Comparison of ENCODE assay signal across 8 cellular contexts in genomic region chr10:95694665-95695064, GRCh38. TPM values are rescaled to one million over a fixed set of nuclear protein-coding genes. Genes with fewer than 3 reads are reported as not detected.
DNase-seq lines count a peak whose midpoint lies in the region; ATAC-seq and TF ChIP-seq lines count a peak whose summit lies in the region.

No MANE protein-coding gene starts in this region.

- CTCF ChIA-PET in activated CD4-positive, alpha-beta memory T cell treated with anti-CD3 and anti-CD28 coated beads for 36 hours (lab: Charles Lee), result interaction anchor here (0.6 to 5.5 kb wide), 16 partner anchors 10 to 593 kb away, joined by 3 to 298 read pairs (median 5); partner anchors contain the start of genes CC2D2B and CCNJ
- CTCF ChIA-PET in activated CD4-positive, alpha-beta memory T cell treated with anti-CD3 and anti-CD28 coated beads, Interleukin-2, amount 10 ng/mL, durations not matched to agents 7 days and 5 days (lab: Charles Lee), result interaction anchor here (0.6 to 4.9 kb wide), 42 partner anchors 8 to 449 kb away, joined by 3 to 379 read pairs (median 8); partner anchors contain the start of genes ALDH18A1, CC2D2B, ENTPD1 and ZNF518A

- peaks cover 2% of the 10 kb centered on the region for H3K27me3 Mint-ChIP-seq in activated CD4-positive, alpha-beta memory T cell treated with anti-CD3 and anti-CD28 coated beads for 36 hours
- peaks cover 4% of the 10 kb centered on the region for H3K27me3 Mint-ChIP-seq in activated CD4-positive, alpha-beta memory T cell treated with anti-CD3 and anti-CD28 coated beads, Interleukin-2, amount 10 ng/mL, durations not matched to agents 7 days and 5 days
- H3K27me3 Mint-ChIP-seq in dendritic cell treated with granulocyte-macrophage colony-stimulating factor and Interleukin-4, amounts not matched to agents 40 ng/mL and 50 ng/mL, for 4 days, result no peaks in the 10 kb centered on the region
- no peaks in the 10 kb centered on the region for H3K27me3 Mint-ChIP-seq in progenitor cell of endocrine pancreas

- peaks cover 11% of the 10 kb centered on the region for H3K36me3 Mint-ChIP-seq in activated CD4-positive, alpha-beta memory T cell treated with anti-CD3 and anti-CD28 coated beads for 36 hours
- peaks cover 33% of the 10 kb centered on the region for H3K36me3 Mint-ChIP-seq in activated CD4-positive, alpha-beta memory T cell treated with anti-CD3 and anti-CD28 coated beads, Interleukin-2, amount 10 ng/mL, durations not matched to agents 7 days and 5 days (ENCODE audit: low read depth)
- peaks cover 48% of the 10 kb centered on the region for H3K36me3 Mint-ChIP-seq in dendritic cell treated with granulocyte-macrophage colony-stimulating factor and Interleukin-4, amounts not matched to agents 40 ng/mL and 50 ng/mL, for 4 days (ENCODE audit: low read depth)
- H3K36me3 Mint-ChIP-seq in progenitor cell of endocrine pancreas (ENCODE audit: insufficient read depth), result peaks cover 7% of the 10 kb centered on the region

- no peak overlapping the region for H3K27ac Mint-ChIP-seq in activated CD4-positive, alpha-beta memory T cell treated with anti-CD3 and anti-CD28 coated beads for 36 hours
- H3K27ac Mint-ChIP-seq in activated CD4-positive, alpha-beta memory T cell treated with anti-CD3 and anti-CD28 coated beads, Interleukin-2, amount 10 ng/mL, durations not matched to agents 7 days and 5 days, result no peak overlapping the region
- H3K27ac Mint-ChIP-seq in dendritic cell treated with granulocyte-macrophage colony-stimulating factor and Interleukin-4, amounts not matched to agents 40 ng/mL and 50 ng/mL, for 4 days, result peak overlapping the region; percentile 85
- no peak overlapping the region for H3K27ac Mint-ChIP-seq in progenitor cell of endocrine pancreas

- peaks cover 31% of the 10 kb centered on the region for H3K4me1 Mint-ChIP-seq in activated CD4-positive, alpha-beta memory T cell treated with anti-CD3 and anti-CD28 coated beads for 36 hours (ENCODE audit: low read depth)
- peaks cover 40% of the 10 kb centered on the region for H3K4me1 Mint-ChIP-seq in activated CD4-positive, alpha-beta memory T cell treated with anti-CD3 and anti-CD28 coated beads, Interleukin-2, amount 10 ng/mL, durations not matched to agents 7 days and 5 days
- H3K4me1 Mint-ChIP-seq in dendritic cell treated with granulocyte-macrophage colony-stimulating factor and Interleukin-4, amounts not matched to agents 40 ng/mL and 50 ng/mL, for 4 days (ENCODE audit: low read depth), result peaks cover 72% of the 10 kb centered on the region
- H3K4me1 Mint-ChIP-seq in progenitor cell of endocrine pancreas (ENCODE audit: low read depth), result peaks cover 12% of the 10 kb centered on the region

- DNase-seq in activated CD4-positive, alpha-beta memory T cell treated with anti-CD3 and anti-CD28 coated beads for 36 hours, result no peak
- DNase-seq in activated CD4-positive, alpha-beta memory T cell treated with anti-CD3 and anti-CD28 coated beads, Interleukin-2, amount 10 ng/mL, durations not matched to agents 7 days and 5 days, result no peak
- DNase-seq in NOMO-1 treated with DMSO at 0.1 percent for 48 hours (lab: John Stamatoyannopoulos, UW; ENCODE audit: unreplicated experiment) (peak; percentile 39), progenitor cell of endocrine pancreas (ENCODE audit: low spot score, unreplicated experiment) (no peak), ecto neural progenitor cell (ENCODE audit: low spot score) (no peak), AG08395 (ENCODE audit: low spot score) (no peak)

- ATAC-seq in GM19455 (IDR thresholded peaks at IDR 0.05; ENCODE audit: unreplicated experiment), result no peak

- H3K4me3 Mint-ChIP-seq in activated CD4-positive, alpha-beta memory T cell treated with anti-CD3 and anti-CD28 coated beads for 36 hours, result peak overlapping the region; percentile 96
- no peak overlapping the region for H3K4me3 Mint-ChIP-seq in activated CD4-positive, alpha-beta memory T cell treated with anti-CD3 and anti-CD28 coated beads, Interleukin-2, amount 10 ng/mL, durations not matched to agents 7 days and 5 days
- H3K4me3 Mint-ChIP-seq in dendritic cell treated with granulocyte-macrophage colony-stimulating factor and Interleukin-4, amounts not matched to agents 40 ng/mL and 50 ng/mL, for 4 days, result no peak overlapping the region
- H3K4me3 Mint-ChIP-seq in progenitor cell of endocrine pancreas (ENCODE audit: low read depth), result peak overlapping the region; percentile 98

- POLR2A ChIA-PET in activated CD4-positive, alpha-beta memory T cell treated with anti-CD3 and anti-CD28 coated beads for 36 hours (lab: Charles Lee), result interaction anchor here (1.9 kb wide), 1 partner anchor 170 kb away, joined by 13 read pairs; no protein-coding TSS in a partner anchor
- POLR2A ChIA-PET in activated CD4-positive, alpha-beta memory T cell treated with anti-CD3 and anti-CD28 coated beads, Interleukin-2, amount 10 ng/mL, durations not matched to agents 7 days and 5 days (lab: Charles Lee), result interaction anchor here (1.1 to 3.4 kb wide), 8 partner anchors 64 to 864 kb away, joined by 3 to 43 read pairs (median 16); no protein-coding TSS in a partner anchor

- no peaks in the 10 kb centered on the region for H3K9me3 Mint-ChIP-seq in activated CD4-positive, alpha-beta memory T cell treated with anti-CD3 and anti-CD28 coated beads for 36 hours
- no peaks in the 10 kb centered on the region for H3K9me3 Mint-ChIP-seq in activated CD4-positive, alpha-beta memory T cell treated with anti-CD3 and anti-CD28 coated beads, Interleukin-2, amount 10 ng/mL, durations not matched to agents 7 days and 5 days
- H3K9me3 Mint-ChIP-seq in dendritic cell treated with granulocyte-macrophage colony-stimulating factor and Interleukin-4, amounts not matched to agents 40 ng/mL and 50 ng/mL, for 4 days, result peaks cover 10% of the 10 kb centered on the region
- peaks cover 18% of the 10 kb centered on the region for H3K9me3 Mint-ChIP-seq in progenitor cell of endocrine pancreas (ENCODE audit: low read depth)

- intact Hi-C loops in activated CD4-positive, alpha-beta memory T cell treated with anti-CD3 and anti-CD28 coated beads for 36 hours (cut with micrococcal nuclease), result loop anchor here (1.0 to 2.0 kb wide), 6 partner anchors 138 to 646 kb away; partner anchors contain the start of gene CC2D2B
- intact Hi-C loops in dendritic cell treated with granulocyte-macrophage colony-stimulating factor and Interleukin-4, amounts not matched to agents 40 ng/mL and 50 ng/mL, for 4 days (cut with micrococcal nuclease), result loop anchor here (1.0 kb wide), 3 partner anchors 64 to 171 kb away; no protein-coding TSS in a partner anchor

- TF ChIP-seq CTCF in progenitor cell of endocrine pancreas (IDR thresholded peaks at IDR 0.05; ENCODE audit: unreplicated experiment), result no peak

RNA-seq across cellular contexts. Expression of gene TCTN3, which starts 0.9 kb away (rescaled TPM):
- total RNA-seq in activated CD4-positive, alpha-beta memory T cell treated with anti-CD3 and anti-CD28 coated beads for 36 hours, result 10 to 100 TPM; 22.9 to 26.3 TPM
- total RNA-seq in activated CD4-positive, alpha-beta memory T cell treated with anti-CD3 and anti-CD28 coated beads, Interleukin-2, amount 10 ng/mL, durations not matched to agents 7 days and 5 days, result 10 to 100 TPM; 26.2 to 28.5 TPM
- total RNA-seq in progenitor cell of endocrine pancreas, result 61.8 and 62.0 TPM in 2 replicates

RNA-seq across cellular contexts. Expression of gene ALDH18A1, which starts 38.2 kb away (rescaled TPM):
- 10 to 100 TPM; 68.6 to 69.5 TPM for total RNA-seq in activated CD4-positive, alpha-beta memory T cell treated with anti-CD3 and anti-CD28 coated beads for 36 hours
- total RNA-seq in activated CD4-positive, alpha-beta memory T cell treated with anti-CD3 and anti-CD28 coated beads, Interleukin-2, amount 10 ng/mL, durations not matched to agents 7 days and 5 days, result 10 to 100 TPM; 42.2 to 44.7 TPM
- total RNA-seq in progenitor cell of endocrine pancreas, result 135 and 139 TPM in 2 replicates

Comparison
In these comparisons a context has a peak if more than half of its experiments do, and no peak if none do; other contexts are left out.
1. H3K4me3 Mint-ChIP-seq: peak in activated CD4-positive, alpha-beta memory T cell treated with anti-CD3 and anti-CD28 coated beads for 36 hours (single experiment) and progenitor cell of endocrine pancreas (single experiment); none in activated CD4-positive, alpha-beta memory T cell treated with anti-CD3 and anti-CD28 coated beads, Interleukin-2, amount 10 ng/mL, durations not matched to agents 7 days and 5 days (single experiment) and dendritic cell treated with granulocyte-macrophage colony-stimulating factor and Interleukin-4, amounts not matched to agents 40 ng/mL and 50 ng/mL, for 4 days (single experiment).